Comparison of ENCODE assay signal across 22 cellular contexts in genomic region chr1:25067852-25068251, GRCh38.
"Had no signal": no experiment of that assay in that cellular context is flagged by ENCODE, and none has a peak within 500 bp of the region (broad histone marks: within the 10 kb centered on the region; RNA-seq: fewer than 3 reads in every experiment).

No MANE protein-coding gene starts in this region.

- DNase-seq: colonic mucosa; dermis blood vessel endothelial cell; endodermal cell; erythroblast; foreskin keratinocyte; immature natural killer cell; left cardiac atrium; left ventricle myocardium inferior; mesenchymal stem cell; naive thymus-derived CD4-positive, alpha-beta T cell; nucleus accumbens; ovary; small intestine; stimulated activated CD4-positive, alpha-beta T cell treated with anti-CD3 and anti-CD28 coated beads, Interleukin-12 subunit alpha, Interleukin-12 subunit beta, amount 100 ng/mL, for 4 hours; stimulated activated naive CD4-positive, alpha-beta T cell; stomach; substantia nigra; trophoblast cell had no signal

- H3K27ac ChIP-seq: colonic mucosa, foreskin keratinocyte, left ventricle myocardium inferior, ovary, right atrium auricular region, stomach, thoracic aorta had no signal

- H3K36me3 Mint-ChIP-seq: naive thymus-derived CD4-positive, alpha-beta T cell had no signal

- H3K27ac Mint-ChIP-seq: endodermal cell; naive thymus-derived CD4-positive, alpha-beta T cell had no signal

- H3K27me3 ChIP-seq: colonic mucosa, ovary, right atrium auricular region had no signal

- H3K4me3 Mint-ChIP-seq: endodermal cell; naive thymus-derived CD4-positive, alpha-beta T cell; neural crest cell had no signal

- H3K36me3 ChIP-seq: colonic mucosa, left ventricle myocardium inferior, ovary, right atrium auricular region, stomach, thoracic aorta had no signal

- H3K4me1 ChIP-seq: colonic mucosa, foreskin keratinocyte had no signal

- H3K4me3 ChIP-seq: colonic mucosa, left ventricle myocardium inferior, lung, ovary, right atrium auricular region, stomach, thoracic aorta had no signal

- H3K9me3 Mint-ChIP-seq: endodermal cell; immature natural killer cell; naive thymus-derived CD4-positive, alpha-beta T cell; neural crest cell had no signal

- H3K9me3 ChIP-seq: colonic mucosa, left ventricle myocardium inferior, ovary, right atrium auricular region, stomach, thoracic aorta had no signal
